8 cellular contexts compared by ENCODE assay signal in genomic region chr11:95835768-95836488, GRCh38. TPM values are rescaled to one million over a fixed set of nuclear protein-coding genes. Genes with fewer than 3 reads are reported as not detected.
DNase-seq lines count a peak whose midpoint lies in the region; ATAC-seq, FAIRE-seq and TF ChIP-seq lines count a peak whose summit lies in the region.

No MANE protein-coding gene starts in this region.

- no peak for DNase-seq in GM12892 (ENCODE audit: insufficient read length)
- peak; percentile 71 for DNase-seq in NCI-H1105 (lab: John Stamatoyannopoulos, UW)
- DNase-seq in T follicular helper cell (ENCODE audit: low read depth): peak; percentile 39
- peak in 32 of 56 donors; percentile 1 to 59 (median 8) for DNase-seq in amygdala (lab: John Stamatoyannopoulos, UW)
- peak; percentile 32 to 61 (median 59) for DNase-seq in right cardiac atrium
- peak; percentile 80 for DNase-seq in sigmoid colon
- DNase-seq in GM19240 (ENCODE audit: insufficient read length, low spot score): no peak

- peak; percentile 95 for ATAC-seq in HG02759 (IDR thresholded peaks at IDR 0.05; ENCODE audit: unreplicated experiment)
- peak; percentile 89 to 94 for ATAC-seq in right cardiac atrium

- H3K4me1 ChIP-seq in right cardiac atrium (ENCODE audit: control insufficient read depth, insufficient read depth, low read length) (no peaks in the 10 kb centered on the region), sigmoid colon (peaks cover 0 to 8% (median 0%) of the 10 kb centered on the region in 4 donors)

- H3K9me3 ChIP-seq in right cardiac atrium (ENCODE audit: control insufficient read depth, low read length) (no peaks in the 10 kb centered on the region), sigmoid colon (no peaks in the 10 kb centered on the region)

- H3K27ac ChIP-seq in right cardiac atrium (ENCODE audit: low read length) (no peak overlapping the region), sigmoid colon (peak overlapping the region in 2 of 4 donors; percentile 33 to 35)

- FAIRE-seq in GM12892 (lab: Jason Lieb, UNC): peak; percentile 90

- no peak for TF ChIP-seq POLR2A in GM12892 (IDR thresholded peaks at IDR 0.05; ENCODE audit: low read depth, low read length)
- no peak for TF ChIP-seq POLR2A in sigmoid colon (IDR thresholded peaks at IDR 0.05)

- H3K27me3 ChIP-seq in right cardiac atrium (ENCODE audit: control insufficient read depth, insufficient read depth) (no peaks in the 10 kb centered on the region), sigmoid colon (no peaks in the 10 kb centered on the region)

- H3K4me3 ChIP-seq in right cardiac atrium (ENCODE audit: low read length) (no peak overlapping the region), sigmoid colon (no peak overlapping the region)

- peaks cover 0 to 72% (median 8%) of the 10 kb centered on the region in 4 donors for H3K36me3 ChIP-seq in sigmoid colon

- 8% methylated on average over 3 of the region's 3 CpGs for WGBS in right cardiac atrium
- 5 to 28% methylated on average over 3 of the region's 3 CpGs for WGBS in sigmoid colon, 2 donors

- no peak for TF ChIP-seq EP300 in sigmoid colon (IDR thresholded peaks at IDR 0.05)

- intact Hi-C loops in right cardiac atrium (cut with DNase I) (loop anchor here in 3 of 4 donors (5.0 to 10.0 kb wide), 4 partner anchors 519 to 591 kb away; partner anchors contain the start of genes CCDC82 (in 1 of the 3) and JRKL (in 1 of the 3)), sigmoid colon (cut with DNase I) (loop anchor here (1.0 to 10.0 kb wide), 3 partner anchors 509 to 591 kb away; partner anchors contain the start of gene MAML2)

- peak; percentile 62 to 81 (median 79) for TF ChIP-seq CTCF in sigmoid colon (IDR thresholded peaks at IDR 0.05)

RNA-seq across cellular contexts. Expression of gene CEP57, which starts 45.6 kb away (rescaled TPM):
- polyA plus RNA-seq in GM12892 (2012; ENCODE audit: missing spikeins): 54.3 TPM
- total RNA-seq in right cardiac atrium (10 to 100 TPM; 24.4 to 29.6 (median 25.3) TPM), sigmoid colon (10 to 100 TPM; 35.8 to 71.3 (median 41.0) TPM)
- polyA plus RNA-seq in right cardiac atrium (12.1 TPM), sigmoid colon (10 to 100 TPM; 15.0 to 18.7 (median 16.0) TPM)

RNA-seq across cellular contexts. Expression of gene FAM76B, which starts 46.3 kb away (rescaled TPM):
- 28.4 TPM for polyA plus RNA-seq in GM12892 (2012; ENCODE audit: missing spikeins)
- total RNA-seq in right cardiac atrium: 10 to 100 TPM in 2 of 4 donors, 1 to 10 TPM in 2; 9.4 to 11.2 (median 10.2) TPM
- polyA plus RNA-seq in right cardiac atrium: 6.6 TPM
- 10 to 100 TPM; 19.3 to 33.0 (median 21.4) TPM for total RNA-seq in sigmoid colon
- polyA plus RNA-seq in sigmoid colon: 10 to 100 TPM in 1 of 3 donors, 1 to 10 TPM in 2; 3.9 to 10.9 (median 4.8) TPM

Comparison
In these comparisons a context has a peak if more than half of its experiments do, and no peak if none do; other contexts are left out.
1. DNase-seq: peak in NCI-H1105 (single experiment), T follicular helper cell (single experiment), amygdala (32 of 56), right cardiac atrium (3 of 3) and sigmoid colon (single experiment); none in GM12892 (single experiment) and GM19240 (single experiment).